ENCODE assay signal across 20 cellular contexts in the genomic region with DNA sequence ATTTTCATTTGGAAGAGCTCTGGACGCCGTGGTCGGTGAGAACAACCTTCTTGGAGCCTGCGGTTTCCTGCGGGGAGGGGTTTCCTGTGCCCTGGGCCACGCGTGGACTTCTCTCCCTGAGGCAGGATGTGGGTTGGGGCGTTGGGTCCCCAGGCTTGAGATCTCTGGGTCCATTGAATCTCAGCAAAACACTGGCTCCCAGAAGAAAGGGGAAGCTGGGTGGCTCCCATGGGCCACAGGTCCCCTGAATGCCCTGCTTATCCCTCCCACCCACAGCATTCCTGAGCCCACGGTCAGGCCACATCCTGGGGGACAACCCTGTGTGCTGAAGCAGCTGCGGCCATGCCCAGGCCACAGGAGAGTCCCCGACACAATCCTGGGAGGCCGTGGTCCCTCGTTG.
DNase-seq lines count a peak whose midpoint lies in the region; ATAC-seq and TF ChIP-seq lines count a peak whose summit lies in the region.
"Had no signal": no experiment of that assay in that cellular context is flagged by ENCODE, and none has a peak within 500 bp of the region (broad histone marks: within the 10 kb centered on the region; RNA-seq: fewer than 3 reads in every experiment).

No MANE protein-coding gene starts in this region.

- TF ChIP-seq CTCF in Panc1 (IDR thresholded peaks at IDR 0.05) (no peak), chondrocyte (IDR thresholded peaks at IDR 0.05) (no peak)

- no peak for ATAC-seq in Panc1
- ATAC-seq in HG02884 (IDR thresholded peaks at IDR 0.05; ENCODE audit: unreplicated experiment): no peak
- ATAC-seq: WTC11 had no signal

- POLR2A ChIA-PET in Panc1 (lab: Charles Lee): no interaction called here

- BruUV-seq in Panc1 (replicated peaks; lab: Mats Ljungman, UMichigan): no TSS peak

- peaks cover 16% of the 10 kb centered on the region for H3K4me1 Mint-ChIP-seq in activated naive CD4-positive, alpha-beta T cell treated with anti-CD3 and anti-CD28 coated beads, Interleukin-2, amount 10 ng/mL, durations not matched to agents 7 days and 5 days
- peaks cover 5% of the 10 kb centered on the region for H3K4me1 Mint-ChIP-seq in chondrocyte (ENCODE audit: low read depth)

- H3K27me3 ChIP-seq in Panc1 (ENCODE audit: control insufficient read depth, insufficient read depth, low read length): no peaks in the 10 kb centered on the region
- no peaks in the 10 kb centered on the region for H3K27me3 ChIP-seq in Karpas-422 (ENCODE audit: low read length)

- in situ Hi-C loops in Panc1 (cut with HindIII; ENCODE audit: low pct_unique_long_range_greater_than_20kb, low sequenced_read_pairs): no loop called here

- no peak overlapping the region for H3K4me2 ChIP-seq in Karpas-422 (ENCODE audit: low read depth, low read length, poor library complexity, severe bottlenecking)

- CTCF ChIA-PET in activated naive CD4-positive, alpha-beta T cell treated with anti-CD3 and anti-CD28 coated beads, Interleukin-2, amount 10 ng/mL, durations not matched to agents 7 days and 5 days (lab: Charles Lee): interaction anchor here (2.4 kb wide), 1 partner anchor 13 kb away, joined by 5 read pairs; no protein-coding TSS in a partner anchor
- CTCF ChIA-PET in Panc1 (lab: Charles Lee): no interaction called here

- H3K36me3 ChIP-seq in Panc1 (ENCODE audit: control insufficient read depth, insufficient read depth, low read length) (no peaks in the 10 kb centered on the region), Karpas-422 (ENCODE audit: insufficient read depth, low read length) (no peaks in the 10 kb centered on the region)

- peak; percentile 62 for DNase-seq in activated naive CD4-positive, alpha-beta T cell treated with anti-CD3 and anti-CD28 coated beads, Interleukin-2, amount 10 ng/mL, durations not matched to agents 7 days and 5 days
- DNase-seq in activated naive CD4-positive, alpha-beta T cell treated with anti-CD3 and anti-CD28 coated beads, Interleukin-2, amount 50 U/mL, for 16 hours: no peak
- no peak for DNase-seq in Panc1 (ENCODE audit: low read depth, low spot score)
- DNase-seq in chondrocyte (ENCODE audit: low spot score): peak; percentile 68
- peak; percentile 76 for DNase-seq in posterior vena cava (ENCODE audit: low spot score)
- no peak for DNase-seq in amniotic stem cell (lab: John Stamatoyannopoulos, UW)
- DNase-seq in Karpas-422: no peak
- DNase-seq: activated T-cell treated with anti-CD3 and anti-CD28 coated beads, Interleukin-2, amount 50 U/mL, for 4 hours; Calu3; cortex of kidney; foreskin melanocyte; GF-D8; GOT3; NCI-H1694; NK-92 treated with Interleukin-12 subunit alpha and Interleukin-12 subunit beta, amount 100 ng/mL, for 24 hours; SHP77 treated with DMSO at 0.1 percent for 48 hours; substantia nigra had no signal

- H3K4me1 ChIP-seq in Panc1 (ENCODE audit: control insufficient read depth, insufficient read depth, low read length) (no peaks in the 10 kb centered on the region), Karpas-422 (ENCODE audit: low read length) (no peaks in the 10 kb centered on the region)

- no peak overlapping the region for H3K9ac ChIP-seq in Karpas-422 (ENCODE audit: low read length)

- H3K9me2 ChIP-seq in Karpas-422 (replicated peaks; ENCODE audit: insufficient read depth, low read length): no peaks in the 10 kb centered on the region

- peaks cover 25% of the 10 kb centered on the region for H3K9me3 Mint-ChIP-seq in activated naive CD4-positive, alpha-beta T cell treated with anti-CD3 and anti-CD28 coated beads, Interleukin-2, amount 10 ng/mL, durations not matched to agents 7 days and 5 days
- no peaks in the 10 kb centered on the region for H3K9me3 Mint-ChIP-seq in chondrocyte (ENCODE audit: low read depth)

- intact Hi-C loops in Panc1 (cut with micrococcal nuclease; ENCODE audit: unreplicated experiment) (no loop called here), posterior vena cava (cut with DNase I) (no loop called here)

- H3K36me3 Mint-ChIP-seq in activated naive CD4-positive, alpha-beta T cell treated with anti-CD3 and anti-CD28 coated beads, Interleukin-2, amount 10 ng/mL, durations not matched to agents 7 days and 5 days: peaks cover 1% of the 10 kb centered on the region
- H3K36me3 Mint-ChIP-seq in chondrocyte (ENCODE audit: low read depth): no peaks in the 10 kb centered on the region

- no peaks in the 10 kb centered on the region for H4K20me1 ChIP-seq in Karpas-422 (ENCODE audit: insufficient read depth, low read depth, low read length)

- H3K27ac Mint-ChIP-seq in activated naive CD4-positive, alpha-beta T cell treated with anti-CD3 and anti-CD28 coated beads, Interleukin-2, amount 10 ng/mL, durations not matched to agents 7 days and 5 days: no peak overlapping the region
- no peak overlapping the region for H3K27ac Mint-ChIP-seq in chondrocyte (ENCODE audit: unreplicated experiment)
- H3K27ac Mint-ChIP-seq: T-helper 1 cell treated with Interleukin-12 subunit alpha and Interleukin-12 subunit beta and Interleukin-4 antibody, amounts not matched to agents 30 μg/mL and 1 μg/mL, for 36 hours; WTC11 had no signal

- H3K9me3 ChIP-seq in Panc1 (ENCODE audit: control insufficient read depth, insufficient read depth, low read depth, low read length) (no peaks in the 10 kb centered on the region), Karpas-422 (ENCODE audit: low read length) (no peaks in the 10 kb centered on the region; the same call in 1 of the 2 replicates)

- 0 out of 2 replicates have a peak overlapping the region, but pooled peaks have one; percentile 4 for H3K27ac ChIP-seq in Panc1 (ENCODE audit: low read length)
- no peak overlapping the region for H3K27ac ChIP-seq in Karpas-422 (ENCODE audit: low read length)

- H3K4me3 ChIP-seq in Panc1 (ENCODE audit: low read depth in 2 of 2, low read length in 2 of 2) (no peak overlapping the region), Karpas-422 (ENCODE audit: low read length) (no peak overlapping the region)

- no peaks in the 10 kb centered on the region for H3K27me3 Mint-ChIP-seq in activated naive CD4-positive, alpha-beta T cell treated with anti-CD3 and anti-CD28 coated beads, Interleukin-2, amount 10 ng/mL, durations not matched to agents 7 days and 5 days
- H3K27me3 Mint-ChIP-seq in chondrocyte (ENCODE audit: low read depth): peaks cover 8% of the 10 kb centered on the region

- no peak overlapping the region for H3K4me3 Mint-ChIP-seq in activated naive CD4-positive, alpha-beta T cell treated with anti-CD3 and anti-CD28 coated beads, Interleukin-2, amount 10 ng/mL, durations not matched to agents 7 days and 5 days
- H3K4me3 Mint-ChIP-seq in chondrocyte (ENCODE audit: unreplicated experiment): no peak overlapping the region
- H3K4me3 Mint-ChIP-seq: T-helper 1 cell treated with Interleukin-12 subunit alpha and Interleukin-12 subunit beta and Interleukin-4 antibody, amounts not matched to agents 30 μg/mL and 1 μg/mL, for 36 hours; WTC11 had no signal

- no peaks in the 10 kb centered on the region for H3K79me2 ChIP-seq in Karpas-422 (ENCODE audit: low read length)

- no peak overlapping the region for H2AFZ ChIP-seq in Karpas-422 (ENCODE audit: low read length)

Comparison
In these comparisons a context has a peak if more than half of its experiments do, and no peak if none do; other contexts are left out.
1. DNase-seq: peak in activated naive CD4-positive, alpha-beta T cell treated with anti-CD3 and anti-CD28 coated beads, Interleukin-2, amount 10 ng/mL, durations not matched to agents 7 days and 5 days (single experiment), chondrocyte (single experiment) and posterior vena cava (single experiment); none in activated naive CD4-positive, alpha-beta T cell treated with anti-CD3 and anti-CD28 coated beads, Interleukin-2, amount 50 U/mL, for 16 hours (single experiment), Panc1 (single experiment), amniotic stem cell (single experiment) and Karpas-422 (single experiment).